ENCODE assay signal across 10 cellular contexts in genomic region chr3:65402597-65402996, GRCh38.
DNase-seq lines count a peak whose midpoint lies in the region; ATAC-seq and TF ChIP-seq lines count a peak whose summit lies in the region.
"Had no signal": no experiment of that assay in that cellular context is flagged by ENCODE, and none has a peak within 500 bp of the region (broad histone marks: within the 10 kb centered on the region; RNA-seq: fewer than 3 reads in every experiment).

No MANE protein-coding gene starts in this region.

- CTCF ChIA-PET in MCF 10A (lab: Yijun Ruan, JAX) (no interaction called here), WTC11 (lab: Charles Lee) (interaction anchor here (0.6 to 2.3 kb wide), 3 partner anchors 10 to 29 kb away, joined by 3 to 18 read pairs (median 4); no protein-coding TSS in a partner anchor)
- CTCF ChIA-PET in CD4-positive, alpha-beta T cell (lab: Charles Lee), result no interaction called here

- WGBS in stomach, 5 donors, result 78 to 89% (median 83%) methylated on average over 7 of the region's 7 CpGs

- peaks cover 18% of the 10 kb centered on the region for H3K4me1 Mint-ChIP-seq in MCF 10A (ENCODE audit: insufficient read depth, unreplicated experiment)
- peaks cover 48% of the 10 kb centered on the region for H3K4me1 Mint-ChIP-seq in WTC11
- H3K4me1 Mint-ChIP-seq in type B pancreatic cell (ENCODE audit: unreplicated experiment), result peaks cover 23% of the 10 kb centered on the region
- H3K4me1 Mint-ChIP-seq in CD4-positive, alpha-beta T cell (ENCODE audit: low read depth), result no peaks in the 10 kb centered on the region

- H3K9me3 Mint-ChIP-seq in MCF 10A (ENCODE audit: unreplicated experiment), result no peaks in the 10 kb centered on the region
- no peaks in the 10 kb centered on the region for H3K9me3 Mint-ChIP-seq in WTC11
- H3K9me3 Mint-ChIP-seq in type B pancreatic cell, result no peaks in the 10 kb centered on the region
- H3K9me3 Mint-ChIP-seq in CD4-positive, alpha-beta T cell, result no peaks in the 10 kb centered on the region

- H3K4me3 ChIP-seq in breast epithelium (no peak overlapping the region), stomach (no peak overlapping the region)
- H3K4me3 ChIP-seq: BLaER1 had no signal

- H3K27me3 ChIP-seq in breast epithelium (no peaks in the 10 kb centered on the region), stomach (no peaks in the 10 kb centered on the region)
- no peaks in the 10 kb centered on the region for H3K27me3 ChIP-seq in CD4-positive, alpha-beta T cell (ENCODE audit: control insufficient read depth, insufficient read depth, low read length)
- H3K27me3 ChIP-seq: BLaER1 had no signal

- DNase-seq in MCF 10A (ENCODE audit: unreplicated experiment) (peak; percentile 92), breast epithelium (ENCODE audit: low spot score in 2 of 2) (no peak), WTC11 (ENCODE audit: low spot score) (no peak), left ventricle myocardium superior (peak; percentile 22), type B pancreatic cell (ENCODE audit: extremely low spot score, unreplicated experiment) (no peak), stomach (no peak)
- no peak for DNase-seq in CD4-positive, alpha-beta T cell
- no peak for DNase-seq in effector CD4-positive, alpha-beta T cell
- DNase-seq: cerebellar nuclear complex had no signal

- TF ChIP-seq EP300 in stomach (IDR thresholded peaks at IDR 0.05), result no peak

- H3K27ac Mint-ChIP-seq in MCF 10A (ENCODE audit: low read depth, unreplicated experiment) (no peak overlapping the region), WTC11 (peak overlapping the region; percentile 67; the same call in 1 of the 2 replicates), type B pancreatic cell (peak overlapping the region; percentile 33)
- no peak overlapping the region for H3K27ac Mint-ChIP-seq in CD4-positive, alpha-beta T cell

- H3K27ac ChIP-seq in breast epithelium, result no peak overlapping the region
- H3K27ac ChIP-seq in CD4-positive, alpha-beta T cell (ENCODE audit: low read depth, low read length), result no peak overlapping the region
- no peak overlapping the region for H3K27ac ChIP-seq in stomach
- H3K27ac ChIP-seq: BLaER1 had no signal

- H3K27me3 Mint-ChIP-seq in MCF 10A (ENCODE audit: insufficient read depth, unreplicated experiment) (no peaks in the 10 kb centered on the region), WTC11 (ENCODE audit: low read depth) (no peaks in the 10 kb centered on the region), type B pancreatic cell (no peaks in the 10 kb centered on the region)
- no peaks in the 10 kb centered on the region for H3K27me3 Mint-ChIP-seq in CD4-positive, alpha-beta T cell

- TF ChIP-seq CTCF in MCF 10A (IDR thresholded peaks at IDR 0.05; ENCODE audit: unreplicated experiment), result no peak
- no peak for TF ChIP-seq CTCF in breast epithelium (IDR thresholded peaks at IDR 0.05)
- no peak for TF ChIP-seq CTCF in WTC11 (IDR thresholded peaks at IDR 0.05)
- TF ChIP-seq CTCF in type B pancreatic cell (conservative IDR thresholded peaks at IDR 0.05), result no peak
- no peak for TF ChIP-seq CTCF in CD4-positive, alpha-beta T cell (IDR thresholded peaks at IDR 0.05)
- no peak for TF ChIP-seq CTCF in stomach (IDR thresholded peaks at IDR 0.05)

- H3K36me3 Mint-ChIP-seq in MCF 10A (ENCODE audit: insufficient read depth, unreplicated experiment) (no peaks in the 10 kb centered on the region), WTC11 (no peaks in the 10 kb centered on the region), type B pancreatic cell (peaks cover 4% of the 10 kb centered on the region)
- H3K36me3 Mint-ChIP-seq in CD4-positive, alpha-beta T cell (ENCODE audit: low read depth), result no peaks in the 10 kb centered on the region

- no TSS peak for BruUV-seq in MCF 10A (replicated peaks; lab: Mats Ljungman, UMichigan)

- POLR2A ChIA-PET in MCF 10A (lab: Yijun Ruan, JAX), result no interaction called here
- POLR2A ChIA-PET in WTC11 (lab: Charles Lee), result no interaction called here
- POLR2A ChIA-PET in CD4-positive, alpha-beta T cell (lab: Charles Lee), result no interaction called here

- H3K4me1 ChIP-seq in breast epithelium (no peaks in the 10 kb centered on the region), stomach (no peaks in the 10 kb centered on the region)

- H3K4me3 Mint-ChIP-seq in MCF 10A (ENCODE audit: unreplicated experiment) (no peak overlapping the region), WTC11 (peak overlapping the region; percentile 10), type B pancreatic cell (no peak overlapping the region)
- H3K4me3 Mint-ChIP-seq in CD4-positive, alpha-beta T cell, result no peak overlapping the region

- H3K9me3 ChIP-seq in breast epithelium, result no peaks in the 10 kb centered on the region
- H3K9me3 ChIP-seq in CD4-positive, alpha-beta T cell (ENCODE audit: control insufficient read depth, low read length), result no peaks in the 10 kb centered on the region
- H3K9me3 ChIP-seq in stomach, result no peaks in the 10 kb centered on the region
- H3K9me3 ChIP-seq: BLaER1 had no signal

- ATAC-seq in WTC11 (peak; percentile 7; the same call in 1 of the 2 replicates), left ventricle myocardium superior (peak; percentile 34)
- no peak for ATAC-seq in CD4-positive, alpha-beta T cell (ENCODE audit: poor library complexity)

- no peak for TF ChIP-seq POLR2A in breast epithelium (IDR thresholded peaks at IDR 0.05)
- TF ChIP-seq POLR2A in stomach (IDR thresholded peaks at IDR 0.05), result no peak

- intact Hi-C loops in MCF 10A (cut with micrococcal nuclease) (no loop called here), breast epithelium (cut with DNase I; ENCODE audit: low total_unique reads) (no loop called here), left ventricle myocardium superior (cut with micrococcal nuclease) (no loop called here), stomach (cut with DNase I; ENCODE audit: low total_unique reads) (no loop called here)
- intact Hi-C loops in CD4-positive, alpha-beta T cell (cut with DNase I, micrococcal nuclease), result no loop called here

- H3K36me3 ChIP-seq in breast epithelium (no peaks in the 10 kb centered on the region), stomach (no peaks in the 10 kb centered on the region)

TF ChIP-seq in WTC11, 78 proteins besides CTCF, POLR2A, EP300 and RAD21 (continues in another document):
- TF ChIP-seq JAZF1 (CRISPR knock-in tag; IDR thresholded peaks at IDR 0.05) (no peak), ATF6 (CRISPR knock-in tag; IDR thresholded peaks at IDR 0.05) (no peak), ZNF232 (CRISPR knock-in tag; IDR thresholded peaks at IDR 0.05) (no peak), NR1H2 (CRISPR knock-in tag; IDR thresholded peaks at IDR 0.05) (no peak)
- TF ChIP-seq, protein P1, sequence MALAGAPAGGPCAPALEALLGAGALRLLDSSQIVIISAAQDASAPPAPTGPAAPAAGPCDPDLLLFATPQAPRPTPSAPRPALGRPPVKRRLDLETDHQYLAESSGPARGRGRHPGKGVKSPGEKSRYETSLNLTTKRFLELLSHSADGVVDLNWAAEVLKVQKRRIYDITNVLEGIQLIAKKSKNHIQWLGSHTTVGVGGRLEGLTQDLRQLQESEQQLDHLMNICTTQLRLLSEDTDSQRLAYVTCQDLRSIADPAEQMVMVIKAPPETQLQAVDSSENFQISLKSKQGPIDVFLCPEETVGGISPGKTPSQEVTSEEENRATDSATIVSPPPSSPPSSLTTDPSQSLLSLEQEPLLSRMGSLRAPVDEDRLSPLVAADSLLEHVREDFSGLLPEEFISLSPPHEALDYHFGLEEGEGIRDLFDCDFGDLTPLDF (CRISPR knock-in tag; IDR thresholded peaks at IDR 0.05), result no peak
- TF ChIP-seq, protein P2, sequence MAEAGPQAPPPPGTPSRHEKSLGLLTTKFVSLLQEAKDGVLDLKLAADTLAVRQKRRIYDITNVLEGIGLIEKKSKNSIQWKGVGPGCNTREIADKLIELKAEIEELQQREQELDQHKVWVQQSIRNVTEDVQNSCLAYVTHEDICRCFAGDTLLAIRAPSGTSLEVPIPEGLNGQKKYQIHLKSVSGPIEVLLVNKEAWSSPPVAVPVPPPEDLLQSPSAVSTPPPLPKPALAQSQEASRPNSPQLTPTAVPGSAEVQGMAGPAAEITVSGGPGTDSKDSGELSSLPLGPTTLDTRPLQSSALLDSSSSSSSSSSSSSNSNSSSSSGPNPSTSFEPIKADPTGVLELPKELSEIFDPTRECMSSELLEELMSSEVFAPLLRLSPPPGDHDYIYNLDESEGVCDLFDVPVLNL (CRISPR knock-in tag; IDR thresholded peaks at IDR 0.05; ENCODE audit: borderline replicate concordance, low read depth), result no peak

Comparison
In these comparisons a context has a peak if more than half of its experiments do, and no peak if none do; other contexts are left out.
1. DNase-seq: peak in MCF 10A (single experiment) and left ventricle myocardium superior (single experiment); none in breast epithelium (0 of 2), WTC11 (single experiment), type B pancreatic cell (single experiment), CD4-positive, alpha-beta T cell (0 of 10), stomach (single experiment) and effector CD4-positive, alpha-beta T cell (single experiment).
2. H3K27ac Mint-ChIP-seq: peak in WTC11 (single experiment) and type B pancreatic cell (single experiment); none in MCF 10A (single experiment) and CD4-positive, alpha-beta T cell (single experiment).